In genomic region chr5:16018970-16019369, GRCh38 we compare ENCODE assay signal across 32 cellular contexts.
"Had no signal": no experiment of that assay in that cellular context is flagged by ENCODE, and none has a peak within 500 bp of the region (broad histone marks: within the 10 kb centered on the region; RNA-seq: fewer than 3 reads in every experiment).

No MANE protein-coding gene starts in this region.

- H3K36me3 ChIP-seq: ascending aorta, cardiac muscle cell had no signal

- DNase-seq: activated CD4-positive, alpha-beta memory T cell treated with anti-CD3 and anti-CD28 coated beads, Interleukin-2, amount 10 ng/mL, durations not matched to agents 7 days and 5 days; activated CD4-positive, alpha-beta T cell treated with anti-CD3 and anti-CD28 coated beads for 1 hour; activated CD4-positive, alpha-beta T cell treated with anti-CD3 and anti-CD28 coated beads for 36 hours; activated CD4-positive, alpha-beta T cell treated with anti-CD3 and anti-CD28 coated beads for 48 hours; activated CD4-positive, alpha-beta T cell treated with anti-CD3 and anti-CD28 coated beads, Interleukin-2, amount 10 ng/mL, durations not matched to agents 7 days and 5 days; activated CD4-positive, alpha-beta T cell treated with anti-CD3 and anti-CD28 coated beads, Interleukin-2, amount 50 U/mL, for 48 hours; activated CD4-positive, CD25-positive, alpha-beta regulatory T cell; activated CD8-positive, alpha-beta memory T cell treated with anti-CD3 and anti-CD28 coated beads for 24 hours; activated CD8-positive, alpha-beta memory T cell treated with anti-CD3 and anti-CD28 coated beads, Interleukin-2, amount 10 ng/mL, durations not matched to agents 7 days and 5 days; activated CD8-positive, alpha-beta memory T cell treated with anti-CD3 and anti-CD28 coated beads, Interleukin-2, amount 50 U/mL, for 48 hours; activated CD8-positive, alpha-beta T cell treated with anti-CD3 and anti-CD28 coated beads, Interleukin-2, amount 10 ng/mL, durations not matched to agents 7 days and 5 days; activated effector memory CD4-positive, alpha-beta T cell treated with Interleukin-2 at 50 U/mL for 16 hours; activated gamma-delta T cell; activated naive CD4-positive, alpha-beta T cell treated with anti-CD3 and anti-CD28 coated beads, Interleukin-2, amount 10 ng/mL, durations not matched to agents 7 days and 5 days; activated naive CD4-positive, alpha-beta T cell treated with Interleukin-2 at 50 U/mL for 16 hours; activated naive CD8-positive, alpha-beta T cell treated with anti-CD3 and anti-CD28 coated beads, Interleukin-2, amount 10 ng/mL, durations not matched to agents 7 days and 5 days; activated naive CD8-positive, alpha-beta T cell treated with anti-CD3 and anti-CD28 coated beads, Interleukin-2, amount 50 U/mL, for 24 hours; activated T-cell treated with anti-CD3 and anti-CD28 coated beads, Interleukin-2, amount 50 U/mL, for 24 hours; activated T-cell treated with anti-CD3 and anti-CD28 coated beads, Interleukin-2, amount 50 U/mL, for 48 hours; amygdala; anterior cingulate cortex; caudate nucleus; cerebellar nuclear complex; T-helper 2 cell; T-helper 9 cell had no signal

- H3K9me3 ChIP-seq: ascending aorta had no signal

- H3K27ac ChIP-seq: ascending aorta, cardiac muscle cell, VCaP had no signal

- ATAC-seq: activated CD4-positive, alpha-beta T cell treated with anti-CD3 and anti-CD28 coated beads for 36 hours; activated CD4-positive, CD25-positive, alpha-beta regulatory T cell treated with anti-CD3 and anti-CD28 coated beads, Interleukin-2, amount 50 U/mL, for 24 hours; activated CD8-positive, alpha-beta memory T cell treated with anti-CD3 and anti-CD28 coated beads, Interleukin-2, amount 10 ng/mL, durations not matched to agents 7 days and 5 days; activated CD8-positive, alpha-beta T cell treated with anti-CD3 and anti-CD28 coated beads, Interleukin-2, amount 10 ng/mL, durations not matched to agents 7 days and 5 days; activated naive CD8-positive, alpha-beta T cell treated with anti-CD3 and anti-CD28 coated beads, Interleukin-2, amount 50 U/mL, for 24 hours; WTC11 had no signal

- H3K4me3 ChIP-seq: ascending aorta, cardiac muscle cell had no signal

- H3K4me1 ChIP-seq: ascending aorta had no signal

- H3K27me3 ChIP-seq: ascending aorta, cardiac muscle cell had no signal

- FAIRE-seq: bronchial epithelial cell, TTC549 had no signal
